In the genomic region with DNA sequence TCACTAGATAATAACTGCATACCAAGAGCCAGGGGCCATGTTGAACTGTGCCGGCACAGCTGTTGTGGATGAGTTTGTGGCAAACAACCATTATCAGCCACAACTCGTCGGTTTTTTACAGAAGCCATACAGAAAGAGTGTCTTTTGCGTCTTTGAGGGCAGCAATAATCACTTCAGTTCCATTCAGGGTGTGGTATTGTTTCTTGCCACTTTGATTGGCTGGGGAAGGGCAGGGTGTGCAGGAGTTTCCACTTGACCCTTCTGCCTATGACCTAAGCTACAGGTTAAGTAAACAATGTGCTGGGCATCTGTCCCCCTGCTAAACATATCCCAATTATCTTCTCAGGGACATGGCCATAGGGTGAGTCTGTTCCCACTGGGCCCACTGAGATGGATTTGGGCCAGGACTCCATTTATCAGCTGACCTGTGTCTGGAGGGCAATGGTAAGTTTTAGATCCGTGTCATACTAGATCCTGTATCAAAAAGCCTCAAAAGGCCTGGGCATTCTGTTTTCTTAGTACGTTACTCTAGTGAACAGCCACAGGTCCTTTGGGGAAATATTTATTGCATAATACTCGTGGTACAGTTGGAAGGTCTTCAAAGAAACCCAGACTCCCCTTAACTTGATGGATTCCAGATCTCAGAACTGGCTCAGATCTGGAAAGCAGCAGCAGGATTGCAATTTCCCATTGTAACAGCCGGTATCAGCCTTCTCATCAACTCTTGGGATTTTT, we compare ENCODE assay signal across 1 cellular context.
TF ChIP-seq lines count a peak whose summit lies in the region.

No MANE protein-coding gene starts in this region.

TF ChIP-seq in SK-N-SH treated with all-trans-retinoic acid at 6 μM for 48 hours, 23 proteins besides CTCF, POLR2A, EP300 and RAD21 (continued from another document):
- TF ChIP-seq TSHZ2 (CRISPR knock-in tag; IDR thresholded peaks at IDR 0.05) = peak; percentile 95
- TF ChIP-seq PPARA (CRISPR knock-in tag; IDR thresholded peaks at IDR 0.05; ENCODE audit: borderline replicate concordance) = peak; percentile 24; the same call in 1 of the 2 replicates
- TF ChIP-seq, protein P1, sequence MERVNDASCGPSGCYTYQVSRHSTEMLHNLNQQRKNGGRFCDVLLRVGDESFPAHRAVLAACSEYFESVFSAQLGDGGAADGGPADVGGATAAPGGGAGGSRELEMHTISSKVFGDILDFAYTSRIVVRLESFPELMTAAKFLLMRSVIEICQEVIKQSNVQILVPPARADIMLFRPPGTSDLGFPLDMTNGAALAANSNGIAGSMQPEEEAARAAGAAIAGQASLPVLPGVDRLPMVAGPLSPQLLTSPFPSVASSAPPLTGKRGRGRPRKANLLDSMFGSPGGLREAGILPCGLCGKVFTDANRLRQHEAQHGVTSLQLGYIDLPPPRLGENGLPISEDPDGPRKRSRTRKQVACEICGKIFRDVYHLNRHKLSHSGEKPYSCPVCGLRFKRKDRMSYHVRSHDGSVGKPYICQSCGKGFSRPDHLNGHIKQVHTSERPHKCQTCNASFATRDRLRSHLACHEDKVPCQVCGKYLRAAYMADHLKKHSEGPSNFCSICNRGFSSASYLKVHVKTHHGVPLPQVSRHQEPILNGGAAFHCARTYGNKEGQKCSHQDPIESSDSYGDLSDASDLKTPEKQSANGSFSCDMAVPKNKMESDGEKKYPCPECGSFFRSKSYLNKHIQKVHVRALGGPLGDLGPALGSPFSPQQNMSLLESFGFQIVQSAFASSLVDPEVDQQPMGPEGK (CRISPR knock-in tag; IDR thresholded peaks at IDR 0.05; ENCODE audit: borderline replicate concordance) = no peak; the same call in 1 of the 2 replicates
- peak; percentile 7; the same call in 1 of the 2 replicates for TF ChIP-seq GLIS3 (CRISPR knock-in tag; IDR thresholded peaks at IDR 0.05)
- TF ChIP-seq RARB (CRISPR knock-in tag; IDR thresholded peaks at IDR 0.05) = peak; percentile 47; the same call in 1 of the 2 replicates
- no peak for TF ChIP-seq OSR1 (CRISPR knock-in tag; IDR thresholded peaks at IDR 0.05)
- TF ChIP-seq ISL1 (CRISPR knock-in tag; IDR thresholded peaks at IDR 0.05) = peak; percentile 87
- 0 out of 2 replicates have a peak, but pooled peaks have one; percentile 14 for TF ChIP-seq ZNF70 (CRISPR knock-in tag; IDR thresholded peaks at IDR 0.05)
- TF ChIP-seq POU6F1 (CRISPR knock-in tag; IDR thresholded peaks at IDR 0.05; ENCODE audit: borderline replicate concordance, low read depth) = peak; percentile 76; the same call in 1 of the 2 replicates
- TF ChIP-seq TCF4 (CRISPR knock-in tag; IDR thresholded peaks at IDR 0.05; ENCODE audit: borderline replicate concordance) = peak; percentile 99
